In genomic region chr1:56551691-56552090, GRCh38 we compare ENCODE assay signal across 18 cellular contexts. TPM values are rescaled to one million over a fixed set of nuclear protein-coding genes. Genes with fewer than 3 reads are reported as not detected.
DNase-seq lines count a peak whose midpoint lies in the region; ATAC-seq and TF ChIP-seq lines count a peak whose summit lies in the region.
"Had no signal": no experiment of that assay in that cellular context is flagged by ENCODE, and none has a peak within 500 bp of the region (broad histone marks: within the 10 kb centered on the region; RNA-seq: fewer than 3 reads in every experiment).

No MANE protein-coding gene starts in this region.

- ATAC-seq in HG03469 (IDR thresholded peaks at IDR 0.05; ENCODE audit: unreplicated experiment): no peak
- ATAC-seq in activated CD4-positive, CD25-positive, alpha-beta regulatory T cell treated with anti-CD3 and anti-CD28 coated beads, Interleukin-2, amount 50 U/mL, for 24 hours: no peak
- ATAC-seq: A549; activated CD8-positive, alpha-beta T cell treated with anti-CD3 and anti-CD28 coated beads, Interleukin-2, amount 10 ng/mL, durations not matched to agents 7 days and 5 days; activated T-helper 17 cell treated with anti-CD3 and anti-CD28 coated beads, Interleukin-2, amount 50 U/mL, for 72 hours; CD8-positive, alpha-beta T cell; esophagus mucosa; Panc1; stimulated activated naive CD8-positive, alpha-beta T cell treated with anti-CD3 and anti-CD28 coated beads, Interleukin-15, amount 100 ng/mL, for 72 hours had no signal

- H3K27ac ChIP-seq in left ventricle myocardium inferior (replicated peaks): peak overlapping the region; percentile 86
- H3K27ac ChIP-seq: A549 had no signal

- H3K9me3 ChIP-seq in left ventricle myocardium inferior (replicated peaks): no peaks in the 10 kb centered on the region
- H3K9me3 ChIP-seq: A549 had no signal

- intact Hi-C loops in left ventricle myocardium inferior (cut with micrococcal nuclease): no loop called here

- H3K4me3 ChIP-seq in left ventricle myocardium inferior: no peak overlapping the region
- H3K4me3 ChIP-seq: A549 had no signal

- DNase-seq in NCI-H2171 treated with DMSO at 0.1 percent for 48 hours (lab: John Stamatoyannopoulos, UW): peak; percentile 12
- no peak for DNase-seq in NCI-H2171 (lab: John Stamatoyannopoulos, UW)
- peak; percentile 88 for DNase-seq in NCI-H526 treated with DMSO at 0.1 percent for 48 hours (lab: John Stamatoyannopoulos, UW)
- DNase-seq in left ventricle myocardium inferior: no peak
- peak; percentile 68 for DNase-seq in superior temporal gyrus (ENCODE audit: extremely low spot score)
- DNase-seq in cortex of kidney (lab: John Stamatoyannopoulos, UW): no peak
- DNase-seq: activated CD8-positive, alpha-beta T cell treated with anti-CD3 and anti-CD28 coated beads, Interleukin-2, amount 10 ng/mL, durations not matched to agents 7 days and 5 days; CD8-positive, alpha-beta T cell; GDM1; kidney glomerular epithelial cell; NCI-H2227 treated with DMSO at 0.1 percent for 48 hours; stimulated activated naive CD8-positive, alpha-beta T cell treated with anti-CD3 and anti-CD28 coated beads, Interleukin-15, amount 100 ng/mL, for 72 hours had no signal

- TF ChIP-seq CTCF in left ventricle myocardium inferior (IDR thresholded peaks at IDR 0.05; ENCODE audit: borderline replicate concordance): no peak

- no peaks in the 10 kb centered on the region for H3K27me3 ChIP-seq in left ventricle myocardium inferior (ENCODE audit: low read depth)

- H3K4me1 ChIP-seq in left ventricle myocardium inferior: peaks cover 100% of the 10 kb centered on the region

- no peaks in the 10 kb centered on the region for H3K36me3 ChIP-seq in left ventricle myocardium inferior

RNA-seq across cellular contexts. Expression of gene PLPP3, which starts 27.7 kb away (rescaled TPM):
- 101 TPM for total RNA-seq in left ventricle myocardium inferior
- total RNA-seq: activated CD8-positive, alpha-beta T cell treated with anti-CD3 and anti-CD28 coated beads, Interleukin-2, amount 10 ng/mL, durations not matched to agents 7 days and 5 days; activated T-helper 17 cell treated with anti-CD3 and anti-CD28 coated beads, Interleukin-2, amount 50 U/mL, for 72 hours; CD8-positive, alpha-beta T cell had no signal

Comparison
In these comparisons a context has a peak if more than half of its experiments do, and no peak if none do; other contexts are left out.
1. DNase-seq: peak in NCI-H2171 treated with DMSO at 0.1 percent for 48 hours (single experiment), NCI-H526 treated with DMSO at 0.1 percent for 48 hours (single experiment) and superior temporal gyrus (single experiment); none in NCI-H2171 (single experiment), left ventricle myocardium inferior (single experiment) and cortex of kidney (single experiment).